ENCODE assay signal across 11 cellular contexts in the genomic region with DNA sequence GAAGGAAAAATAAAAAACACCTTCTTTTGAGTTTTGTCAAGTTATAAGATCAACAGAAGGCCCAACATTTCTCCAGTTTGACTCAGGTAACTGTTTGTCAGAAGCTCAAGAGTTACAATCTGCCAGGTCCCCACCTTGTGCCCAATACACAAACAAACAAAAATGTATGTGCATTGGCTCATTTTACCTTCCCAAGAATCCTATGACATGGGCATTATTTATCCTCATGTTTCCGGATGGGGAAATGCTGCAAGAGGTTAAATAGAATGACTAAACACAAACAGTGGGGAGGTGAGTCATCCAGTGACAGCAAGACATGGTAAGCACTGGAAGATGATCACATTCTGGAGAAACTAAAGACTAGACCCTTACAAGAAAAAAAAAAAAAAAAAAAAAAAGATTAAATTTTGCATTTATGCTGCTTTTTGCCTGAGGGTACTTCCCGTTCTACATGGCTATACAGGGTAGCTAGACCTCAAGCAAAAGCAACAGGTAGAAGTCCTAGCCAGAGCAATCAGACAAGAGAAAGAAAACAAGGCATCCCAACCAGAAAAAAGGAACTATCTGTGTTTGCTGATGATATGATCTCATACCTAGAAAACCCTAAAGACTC. TPM values are rescaled to one million over a fixed set of nuclear protein-coding genes. Genes with fewer than 3 reads are reported as not detected.
DNase-seq lines count a peak whose midpoint lies in the region; ATAC-seq and TF ChIP-seq lines count a peak whose summit lies in the region.
"Had no signal": no experiment of that assay in that cellular context is flagged by ENCODE, and none has a peak within 500 bp of the region (broad histone marks: within the 10 kb centered on the region; RNA-seq: fewer than 3 reads in every experiment).

No MANE protein-coding gene starts in this region.

- H2AFZ ChIP-seq in smooth muscle cell (ENCODE audit: low read depth), result peak overlapping the region; percentile 48

- H3K9me3 ChIP-seq in smooth muscle cell (replicated peaks; ENCODE audit: low read depth) (no peaks in the 10 kb centered on the region), left ventricle myocardium inferior (replicated peaks) (no peaks in the 10 kb centered on the region)
- H3K9me3 ChIP-seq: esophagus squamous epithelium had no signal

- no peak overlapping the region for H3K4me3 Mint-ChIP-seq in activated T-cell treated with anti-CD3 and anti-CD28 coated beads, Interleukin-2, amount 50 U/mL, for 4 hours
- H3K4me3 Mint-ChIP-seq in activated naive CD8-positive, alpha-beta T cell treated with anti-CD3 and anti-CD28 coated beads, Interleukin-2, amount 50 U/mL, for 24 hours, result no peak overlapping the region
- H3K4me3 Mint-ChIP-seq: CD4-positive, CD25-positive, alpha-beta regulatory T cell had no signal

- no peak overlapping the region for H3K27ac Mint-ChIP-seq in activated naive CD8-positive, alpha-beta T cell treated with anti-CD3 and anti-CD28 coated beads, Interleukin-2, amount 50 U/mL, for 24 hours
- H3K27ac Mint-ChIP-seq: CD4-positive, CD25-positive, alpha-beta regulatory T cell had no signal

- H3K9me3 Mint-ChIP-seq in activated T-cell treated with anti-CD3 and anti-CD28 coated beads, Interleukin-2, amount 50 U/mL, for 4 hours, result no peaks in the 10 kb centered on the region
- H3K9me3 Mint-ChIP-seq in activated naive CD8-positive, alpha-beta T cell treated with anti-CD3 and anti-CD28 coated beads, Interleukin-2, amount 50 U/mL, for 24 hours, result no peaks in the 10 kb centered on the region

- H3K4me3 ChIP-seq in smooth muscle cell (no peak overlapping the region), left ventricle myocardium inferior (no peak overlapping the region)
- H3K4me3 ChIP-seq: esophagus squamous epithelium had no signal

- H3F3A ChIP-seq in smooth muscle cell (ENCODE audit: low read depth), result peaks cover 12% of the 10 kb centered on the region

- H3K4me2 ChIP-seq in smooth muscle cell, result peak overlapping the region; percentile 75

- DNase-seq in activated T-cell treated with anti-CD3 and anti-CD28 coated beads, Interleukin-2, amount 50 U/mL, for 4 hours, result no peak
- DNase-seq in activated T-cell treated with anti-CD3 and anti-CD28 coated beads, Interleukin-2, amount 50 U/mL, for 48 hours, result no peak
- DNase-seq in smooth muscle cell (lab: John Stamatoyannopoulos, UW; ENCODE audit: unreplicated experiment) (no peak), left ventricle myocardium inferior (no peak)
- no peak for DNase-seq in activated naive CD8-positive, alpha-beta T cell treated with anti-CD3 and anti-CD28 coated beads, Interleukin-2, amount 50 U/mL, for 24 hours
- DNase-seq: CD4-positive, CD25-positive, alpha-beta regulatory T cell; esophagus squamous epithelium had no signal

- peaks cover 9% of the 10 kb centered on the region for H3K4me1 Mint-ChIP-seq in activated T-cell treated with anti-CD3 and anti-CD28 coated beads, Interleukin-2, amount 50 U/mL, for 4 hours (ENCODE audit: low read depth)
- peaks cover 30% of the 10 kb centered on the region for H3K4me1 Mint-ChIP-seq in activated naive CD8-positive, alpha-beta T cell treated with anti-CD3 and anti-CD28 coated beads, Interleukin-2, amount 50 U/mL, for 24 hours

- H3K36me3 ChIP-seq in smooth muscle cell (ENCODE audit: low read depth) (no peaks in the 10 kb centered on the region), left ventricle myocardium inferior (peaks cover 39% of the 10 kb centered on the region)

- peaks cover 21% of the 10 kb centered on the region for H3K36me3 Mint-ChIP-seq in activated T-cell treated with anti-CD3 and anti-CD28 coated beads, Interleukin-2, amount 50 U/mL, for 4 hours (ENCODE audit: insufficient read depth)
- peaks cover 34% of the 10 kb centered on the region for H3K36me3 Mint-ChIP-seq in activated naive CD8-positive, alpha-beta T cell treated with anti-CD3 and anti-CD28 coated beads, Interleukin-2, amount 50 U/mL, for 24 hours (ENCODE audit: low read depth)

- peaks cover 4% of the 10 kb centered on the region for H3K4me1 ChIP-seq in smooth muscle cell (ENCODE audit: low read depth)
- H3K4me1 ChIP-seq in left ventricle myocardium inferior, result no peaks in the 10 kb centered on the region

- TF ChIP-seq CTCF in smooth muscle cell (IDR thresholded peaks at IDR 0.05; ENCODE audit: borderline replicate concordance, insufficient read depth, poor library complexity, severe bottlenecking) (no peak), left ventricle myocardium inferior (IDR thresholded peaks at IDR 0.05; ENCODE audit: borderline replicate concordance) (no peak)

- H4K20me1 ChIP-seq in smooth muscle cell (ENCODE audit: low read depth), result no peaks in the 10 kb centered on the region

- H3K27me3 Mint-ChIP-seq in activated T-cell treated with anti-CD3 and anti-CD28 coated beads, Interleukin-2, amount 50 U/mL, for 4 hours (ENCODE audit: low read depth), result no peaks in the 10 kb centered on the region
- H3K27me3 Mint-ChIP-seq in activated naive CD8-positive, alpha-beta T cell treated with anti-CD3 and anti-CD28 coated beads, Interleukin-2, amount 50 U/mL, for 24 hours, result no peaks in the 10 kb centered on the region
- H3K27me3 Mint-ChIP-seq: CD4-positive, CD25-positive, alpha-beta regulatory T cell had no signal

- intact Hi-C loops in left ventricle myocardium inferior (cut with micrococcal nuclease), result no loop called here

- H3K9ac ChIP-seq in smooth muscle cell (ENCODE audit: low read depth), result peak overlapping the region; percentile 51

- H3K27me3 ChIP-seq in smooth muscle cell (ENCODE audit: low read depth), result no peaks in the 10 kb centered on the region
- no peaks in the 10 kb centered on the region for H3K27me3 ChIP-seq in left ventricle myocardium inferior (ENCODE audit: low read depth)
- H3K27me3 ChIP-seq: esophagus squamous epithelium had no signal

- ATAC-seq in activated T-cell treated with anti-CD3 and anti-CD28 coated beads, Interleukin-2, amount 50 U/mL, for 4 hours, result peak; percentile 23 to 48
- ATAC-seq in esophagus mucosa (peak; percentile 93), HG02678 (IDR thresholded peaks at IDR 0.05; ENCODE audit: unreplicated experiment) (no peak)
- no peak for ATAC-seq in activated naive CD8-positive, alpha-beta T cell treated with anti-CD3 and anti-CD28 coated beads, Interleukin-2, amount 50 U/mL, for 24 hours

- peaks cover 10% of the 10 kb centered on the region for H3K79me2 ChIP-seq in smooth muscle cell (ENCODE audit: low read depth)

- WGBS in smooth muscle cell (ENCODE audit: low lambda C conversion rate), result 38% methylated on average over 2 of the region's 2 CpGs

- peak overlapping the region; percentile 97 for H3K27ac ChIP-seq in smooth muscle cell (ENCODE audit: low read depth)
- no peak overlapping the region for H3K27ac ChIP-seq in left ventricle myocardium inferior (replicated peaks)
- H3K27ac ChIP-seq: esophagus squamous epithelium had no signal

TF ChIP-seq in PFSK-1, 5 proteins besides CTCF, POLR2A, EP300 and RAD21:
- TF ChIP-seq, protein P1, sequence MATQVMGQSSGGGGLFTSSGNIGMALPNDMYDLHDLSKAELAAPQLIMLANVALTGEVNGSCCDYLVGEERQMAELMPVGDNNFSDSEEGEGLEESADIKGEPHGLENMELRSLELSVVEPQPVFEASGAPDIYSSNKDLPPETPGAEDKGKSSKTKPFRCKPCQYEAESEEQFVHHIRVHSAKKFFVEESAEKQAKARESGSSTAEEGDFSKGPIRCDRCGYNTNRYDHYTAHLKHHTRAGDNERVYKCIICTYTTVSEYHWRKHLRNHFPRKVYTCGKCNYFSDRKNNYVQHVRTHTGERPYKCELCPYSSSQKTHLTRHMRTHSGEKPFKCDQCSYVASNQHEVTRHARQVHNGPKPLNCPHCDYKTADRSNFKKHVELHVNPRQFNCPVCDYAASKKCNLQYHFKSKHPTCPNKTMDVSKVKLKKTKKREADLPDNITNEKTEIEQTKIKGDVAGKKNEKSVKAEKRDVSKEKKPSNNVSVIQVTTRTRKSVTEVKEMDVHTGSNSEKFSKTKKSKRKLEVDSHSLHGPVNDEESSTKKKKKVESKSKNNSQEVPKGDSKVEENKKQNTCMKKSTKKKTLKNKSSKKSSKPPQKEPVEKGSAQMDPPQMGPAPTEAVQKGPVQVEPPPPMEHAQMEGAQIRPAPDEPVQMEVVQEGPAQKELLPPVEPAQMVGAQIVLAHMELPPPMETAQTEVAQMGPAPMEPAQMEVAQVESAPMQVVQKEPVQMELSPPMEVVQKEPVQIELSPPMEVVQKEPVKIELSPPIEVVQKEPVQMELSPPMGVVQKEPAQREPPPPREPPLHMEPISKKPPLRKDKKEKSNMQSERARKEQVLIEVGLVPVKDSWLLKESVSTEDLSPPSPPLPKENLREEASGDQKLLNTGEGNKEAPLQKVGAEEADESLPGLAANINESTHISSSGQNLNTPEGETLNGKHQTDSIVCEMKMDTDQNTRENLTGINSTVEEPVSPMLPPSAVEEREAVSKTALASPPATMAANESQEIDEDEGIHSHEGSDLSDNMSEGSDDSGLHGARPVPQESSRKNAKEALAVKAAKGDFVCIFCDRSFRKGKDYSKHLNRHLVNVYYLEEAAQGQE (IDR thresholded peaks at IDR 0.05; ENCODE audit: insufficient read depth in 1 of 2, low read depth in 2 of 2, low read length in 2 of 2), result no peak
- TF ChIP-seq SIN3A (IDR thresholded peaks at IDR 0.05; ENCODE audit: borderline replicate concordance, insufficient read depth, low read length) (peak; percentile 78; the same call in 1 of the 2 replicates), FOXP2 (optimal IDR thresholded peaks at IDR 0.05; ENCODE audit: borderline replicate concordance, extremely low read depth, extremely low read length, insufficient read depth) (peak; percentile 63), TAF1 (IDR thresholded peaks at IDR 0.05; ENCODE audit: borderline replicate concordance, insufficient read depth, low read length) (no peak), POLR2AphosphoS5 (IDR thresholded peaks at IDR 0.05; ENCODE audit: low read depth, low read length) (no peak)

RNA-seq across cellular contexts. Expression of a gene that starts 23.6 kb away (rescaled TPM):
- not detected for total RNA-seq in activated T-cell treated with anti-CD3 and anti-CD28 coated beads, Interleukin-2, amount 50 U/mL, for 4 hours
- not detected for polyA plus RNA-seq in PFSK-1 (2012; ENCODE audit: insufficient read length, low read depth)
- total RNA-seq in esophagus mucosa, result not detected
- not detected in 2 replicates for total RNA-seq in smooth muscle cell
- polyA plus RNA-seq in smooth muscle cell, result not detected in 2 replicates
- not detected for total RNA-seq in left ventricle myocardium inferior
- total RNA-seq: CD4-positive, CD25-positive, alpha-beta regulatory T cell; esophagus squamous epithelium had no signal
- polyA plus RNA-seq: CD4-positive, CD25-positive, alpha-beta regulatory T cell; neural cell had no signal

RNA-seq across cellular contexts. Expression of a gene that starts 57.4 kb away (rescaled TPM):
- total RNA-seq in activated T-cell treated with anti-CD3 and anti-CD28 coated beads, Interleukin-2, amount 50 U/mL, for 4 hours, result 10 to 100 TPM; 15.9 to 17.9 (median 17.3) TPM
- polyA plus RNA-seq in PFSK-1 (2012; ENCODE audit: insufficient read length, low read depth), result 11.5 TPM
- total RNA-seq in esophagus mucosa (24.7 TPM), smooth muscle cell (23.7 and 25.0 TPM in 2 replicates), left ventricle myocardium inferior (6.6 TPM)
- 14.0 and 17.3 TPM in 2 replicates for polyA plus RNA-seq in smooth muscle cell

Comparison
In these comparisons a context has a peak if more than half of its experiments do, and no peak if none do; other contexts are left out.
1. ATAC-seq: peak in activated T-cell treated with anti-CD3 and anti-CD28 coated beads, Interleukin-2, amount 50 U/mL, for 4 hours (2 of 2) and esophagus mucosa (single experiment); none in activated naive CD8-positive, alpha-beta T cell treated with anti-CD3 and anti-CD28 coated beads, Interleukin-2, amount 50 U/mL, for 24 hours (single experiment) and HG02678 (single experiment).